In the genomic region with DNA sequence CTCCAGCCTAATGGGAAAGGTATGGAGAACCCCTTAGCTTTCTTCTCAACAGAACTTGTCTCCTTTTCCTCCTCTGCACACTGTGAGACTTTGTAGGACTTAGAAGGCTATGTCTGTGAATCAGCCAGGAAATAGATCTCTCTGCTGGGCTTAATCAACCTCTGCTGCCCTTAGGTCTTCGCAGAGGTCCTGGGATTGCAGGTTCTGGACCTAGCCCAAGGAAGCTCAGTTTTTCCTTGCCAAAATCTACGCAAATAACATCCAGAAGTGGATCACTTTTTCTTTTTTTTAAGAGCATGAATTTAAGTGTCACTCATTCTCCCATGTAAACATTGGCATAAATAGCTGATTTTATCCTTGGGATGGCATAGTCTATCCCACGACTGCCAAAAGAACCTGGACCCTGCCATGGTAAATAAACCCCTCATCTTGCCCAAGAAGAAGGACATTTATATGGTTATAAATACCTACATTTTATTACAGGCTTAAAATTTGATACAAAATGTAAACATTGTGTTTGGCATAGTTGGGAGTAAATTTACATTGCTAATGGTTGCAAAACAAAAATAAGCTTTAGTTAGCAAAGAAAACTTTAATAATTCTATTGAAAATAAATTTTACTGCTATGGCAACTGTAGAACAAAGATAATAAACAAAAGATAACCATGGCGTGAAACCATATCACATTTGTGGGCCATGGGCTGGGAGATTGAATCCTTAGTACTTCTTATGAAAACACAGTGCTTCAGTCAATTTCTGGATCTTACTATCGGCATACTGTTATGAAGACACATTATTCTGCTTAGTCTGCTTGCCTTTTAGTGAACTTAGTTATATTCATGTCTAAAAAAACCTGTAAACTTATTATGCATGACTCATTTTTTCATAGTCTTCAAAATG, we compare ENCODE assay signal across 27 cellular contexts. TPM values are rescaled to one million over a fixed set of nuclear protein-coding genes. Genes with fewer than 3 reads are reported as not detected.
A peak's percentile ranks its signal among the peaks of the same experiment; 100 is the strongest.
DNase-seq lines count a peak whose midpoint lies in the region; ATAC-seq, FAIRE-seq and TF ChIP-seq lines count a peak whose summit lies in the region.
"Had no signal": no experiment of that assay in that cellular context is flagged by ENCODE, and none has a peak within 500 bp of the region (broad histone marks: within the 10 kb centered on the region; RNA-seq: fewer than 3 reads in every experiment).

No MANE protein-coding gene starts in this region.

- no peaks in the 10 kb centered on the region for H3K9me3 Mint-ChIP-seq in type B pancreatic cell
- H3K9me3 Mint-ChIP-seq: activated naive CD4-positive, alpha-beta T cell treated with anti-CD3 and anti-CD28 coated beads, Interleukin-2, amount 50 U/mL, for 72 hours; natural killer cell treated with Interleukin-12 subunit alpha and Interleukin-12 subunit beta and Interleukin-15 and Interleukin-18, amount 100 ng/mL, for 72 hours had no signal

- TF ChIP-seq CTCF in A549 (IDR thresholded peaks at IDR 0.05), result no peak
- no peak for TF ChIP-seq CTCF in endothelial cell of umbilical vein (IDR thresholded peaks at IDR 0.05; ENCODE audit: extremely low read depth in 1 of 2, insufficient read depth in 1 of 2, low read depth in 1 of 2, low read length in 2 of 2)
- TF ChIP-seq CTCF in type B pancreatic cell (conservative IDR thresholded peaks at IDR 0.05), result no peak

- peaks cover 9% of the 10 kb centered on the region for H3K4me1 Mint-ChIP-seq in type B pancreatic cell (ENCODE audit: unreplicated experiment)

- DNase-seq in A549 (ENCODE audit: low read depth in 1 of 2, low spot score in 1 of 2) (no peak), MG63 (peak; percentile 71), endothelial cell of umbilical vein (ENCODE audit: low read depth, low spot score) (peak; percentile 66), iris pigment epithelial cell (ENCODE audit: low read depth) (peak; percentile 47), NCI-H526 (lab: John Stamatoyannopoulos, UW) (no peak), globus pallidus (ENCODE audit: low spot score) (no peak), GM23248 (no peak), type B pancreatic cell (ENCODE audit: extremely low spot score, unreplicated experiment) (no peak)
- DNase-seq: activated CD4-positive, alpha-beta T cell treated with anti-CD3 and anti-CD28 coated beads for 36 hours; cerebellar nuclear complex; effector CD4-positive, alpha-beta T cell; GDM1; mesendoderm; NCI-H1092; NCI-H2029 treated with DMSO at 0.1 percent for 48 hours; posterior cingulate gyrus; small intestine; stimulated activated naive CD4-positive, alpha-beta T cell treated with Interleukin-2 at 50 U/mL for 16 hours; SW 1271; thyroid gland had no signal

- H3F3A ChIP-seq in GM23248 (ENCODE audit: insufficient read depth), result peaks cover 15% of the 10 kb centered on the region; the same call in 1 of the 2 replicates

- H3K79me2 ChIP-seq in endothelial cell of umbilical vein (ENCODE audit: control insufficient read depth, insufficient read depth, low read length) (no peaks in the 10 kb centered on the region), GM23248 (ENCODE audit: insufficient read depth) (no peaks in the 10 kb centered on the region)

- no peak overlapping the region for H3K9ac ChIP-seq in endothelial cell of umbilical vein (replicated peaks; ENCODE audit: extremely low read depth, insufficient read depth, low read length)
- no peak overlapping the region for H3K9ac ChIP-seq in GM23248

- no peak overlapping the region for H3K4me3 Mint-ChIP-seq in type B pancreatic cell
- H3K4me3 Mint-ChIP-seq: activated CD4-positive, alpha-beta T cell treated with anti-CD3 and anti-CD28 coated beads for 36 hours; CD14-positive monocyte had no signal

- dilution Hi-C loops in endothelial cell of umbilical vein (cut with MboI; ENCODE audit: extremely low pct_ligation_motif_present, low sequenced_read_pairs), result no loop called here

- in situ Hi-C loops in GM23248 (cut with MboI), result no loop called here

- H3K4me2 ChIP-seq in A549 (peak overlapping the region; percentile 90; the same call in 2 of the 3 replicates), endothelial cell of umbilical vein (ENCODE audit: insufficient read depth, low read length) (peak overlapping the region; percentile 7), GM23248 (ENCODE audit: unreplicated experiment) (no peak overlapping the region)

- H3K9me1 ChIP-seq in endothelial cell of umbilical vein (replicated peaks; ENCODE audit: control insufficient read depth, extremely low read depth, insufficient read depth, low read length), result no peaks in the 10 kb centered on the region

- POLR2A ChIA-PET in A549 (lab: Yijun Ruan, JAX), result no interaction called here
- POLR2A ChIA-PET in endothelial cell of umbilical vein (lab: Charles Lee), result no interaction called here

- ATAC-seq in A549, result no peak
- ATAC-seq: activated CD4-positive, alpha-beta T cell treated with anti-CD3 and anti-CD28 coated beads for 36 hours; activated naive CD4-positive, alpha-beta T cell treated with anti-CD3 and anti-CD28 coated beads, Interleukin-2, amount 50 U/mL, for 72 hours; esophagus mucosa; natural killer cell treated with Interleukin-12 subunit alpha and Interleukin-12 subunit beta and Interleukin-15 and Interleukin-18, amount 100 ng/mL, for 72 hours had no signal

- intact Hi-C loops in endothelial cell of umbilical vein (cut with micrococcal nuclease), result loop anchor here (2.0 to 10.0 kb wide), 5 partner anchors 205 to 1350 kb away; partner anchors contain the start of genes ARV1, GNPAT, NTPCR and TTC13

- H3K27me3 Mint-ChIP-seq in type B pancreatic cell, result peaks cover 9% of the 10 kb centered on the region
- H3K27me3 Mint-ChIP-seq: activated CD4-positive, alpha-beta T cell treated with anti-CD3 and anti-CD28 coated beads for 36 hours; natural killer cell treated with Interleukin-12 subunit alpha and Interleukin-12 subunit beta and Interleukin-15 and Interleukin-18, amount 100 ng/mL, for 72 hours had no signal

- no peak for TF ChIP-seq RAD21 in A549 (conservative IDR thresholded peaks at IDR 0.05 in 1 of 2, IDR thresholded peaks at IDR 0.05 in 1 of 2)

- H3K9me2 ChIP-seq in GM23248 (ENCODE audit: insufficient read depth), result no peaks in the 10 kb centered on the region

- 0 out of 3 replicates have a peak, but pooled peaks cover 4% of the 10 kb centered on the region for H3K4me1 ChIP-seq in A549
- H3K4me1 ChIP-seq in endothelial cell of umbilical vein (ENCODE audit: control insufficient read depth, extremely low read depth, insufficient read depth, low read length), result peaks cover 8% of the 10 kb centered on the region
- peaks cover 13% of the 10 kb centered on the region for H3K4me1 ChIP-seq in GM23248 (ENCODE audit: insufficient read depth)
- H3K4me1 ChIP-seq: thyroid gland had no signal

- no peak for TF ChIP-seq EP300 in A549 (IDR thresholded peaks at IDR 0.05)

- H3K4me3 ChIP-seq in A549 (no peak overlapping the region), MG63 (no peak overlapping the region), endothelial cell of umbilical vein (replicated peaks in 1 of 3; ENCODE audit: insufficient read depth in 1 of 3, low read depth in 1 of 3, low read length in 3 of 3) (no peak overlapping the region), GM23248 (no peak overlapping the region)
- H3K4me3 ChIP-seq: thyroid gland had no signal

- H3K27me3 ChIP-seq in MG63 (no peaks in the 10 kb centered on the region), endothelial cell of umbilical vein (ENCODE audit: control insufficient read depth in 2 of 2, insufficient read depth in 2 of 2, low read length in 2 of 2) (peaks cover 2 to 4% of the 10 kb centered on the region in 2 experiments), GM23248 (replicated peaks; ENCODE audit: insufficient read depth) (no peaks in the 10 kb centered on the region)
- H3K27me3 ChIP-seq: thyroid gland had no signal

- H3K9me3 ChIP-seq in A549 (no peaks in the 10 kb centered on the region), MG63 (no peaks in the 10 kb centered on the region), endothelial cell of umbilical vein (replicated peaks; ENCODE audit: control insufficient read depth, insufficient read depth, low read length) (no peaks in the 10 kb centered on the region), GM23248 (ENCODE audit: low read depth) (no peaks in the 10 kb centered on the region)
- H3K9me3 ChIP-seq: thyroid gland had no signal

- no peak for FAIRE-seq in A549 (lab: Jason Lieb, UNC)
- peak; percentile 59 for FAIRE-seq in endothelial cell of umbilical vein (lab: Jason Lieb, UNC)
- FAIRE-seq: H54, keratinocyte, small intestine had no signal

- CTCF ChIA-PET in A549 (lab: Yijun Ruan, JAX), result interaction anchor here (0.7 to 2.5 kb wide), 9 partner anchors 9 to 700 kb away, joined by 3 to 9 read pairs (median 3); partner anchors contain the start of genes EXOC8 and SPRTN
- CTCF ChIA-PET in endothelial cell of umbilical vein (lab: Charles Lee), result interaction anchor here (0.8 to 1.8 kb wide), 8 partner anchors 18 to 286 kb away, joined by 3 to 12 read pairs (median 4); partner anchors contain the start of genes EXOC8 and SPRTN

- no peak overlapping the region for H3K27ac ChIP-seq in A549
- H3K27ac ChIP-seq in endothelial cell of umbilical vein (ENCODE audit: insufficient read depth, low read depth, low read length), result no peak overlapping the region
- H3K27ac ChIP-seq in GM23248, result no peak overlapping the region
- H3K27ac ChIP-seq: RWPE1, thyroid gland had no signal

- TF ChIP-seq POLR2A in A549 (IDR thresholded peaks at IDR 0.05; ENCODE audit: low read length), result no peak
- TF ChIP-seq POLR2A in endothelial cell of umbilical vein (IDR thresholded peaks at IDR 0.05; ENCODE audit: low read depth, low read length), result no peak

- H3K27ac Mint-ChIP-seq in type B pancreatic cell, result no peak overlapping the region
- H3K27ac Mint-ChIP-seq: activated CD4-positive, alpha-beta T cell treated with anti-CD3 and anti-CD28 coated beads for 36 hours; activated naive CD4-positive, alpha-beta T cell treated with anti-CD3 and anti-CD28 coated beads, Interleukin-2, amount 50 U/mL, for 72 hours; CD14-positive monocyte; natural killer cell treated with Interleukin-12 subunit alpha and Interleukin-12 subunit beta and Interleukin-15 and Interleukin-18, amount 100 ng/mL, for 72 hours had no signal

- no peaks in the 10 kb centered on the region for H3K36me3 Mint-ChIP-seq in type B pancreatic cell
- H3K36me3 Mint-ChIP-seq: activated naive CD4-positive, alpha-beta T cell treated with anti-CD3 and anti-CD28 coated beads, Interleukin-2, amount 50 U/mL, for 72 hours; CD14-positive monocyte; natural killer cell treated with Interleukin-12 subunit alpha and Interleukin-12 subunit beta and Interleukin-15 and Interleukin-18, amount 100 ng/mL, for 72 hours had no signal

- 58% methylated on average over 5 of the region's 5 CpGs for WGBS in A549 (ENCODE audit: missing lambda C conversion rate)
- WGBS in GM23248 (ENCODE audit: low coverage in 1 of 2, low lambda C conversion rate in 2 of 2, missing lambda C conversion rate in 2 of 2), 2 experiments, result 82% methylated on average over 5 of the region's 5 CpGs

- BruUV-seq in endothelial cell of umbilical vein (replicated peaks; lab: Mats Ljungman, UMichigan), result no TSS peak

- no peaks in the 10 kb centered on the region for H4K20me1 ChIP-seq in endothelial cell of umbilical vein (replicated peaks; ENCODE audit: control insufficient read depth, extremely low read depth, insufficient read depth, low read length)
- H4K20me1 ChIP-seq in GM23248 (ENCODE audit: insufficient read depth), result no peaks in the 10 kb centered on the region

- no peaks in the 10 kb centered on the region for H3K36me3 ChIP-seq in MG63
- no peaks in the 10 kb centered on the region for H3K36me3 ChIP-seq in endothelial cell of umbilical vein (ENCODE audit: control insufficient read depth in 2 of 2, extremely low read depth in 1 of 2, insufficient read depth in 2 of 2, low read length in 2 of 2)
- no peaks in the 10 kb centered on the region for H3K36me3 ChIP-seq in GM23248 (ENCODE audit: low read depth)
- H3K36me3 ChIP-seq: thyroid gland had no signal

- H2AFZ ChIP-seq in endothelial cell of umbilical vein (ENCODE audit: low read depth, low read length) (peak overlapping the region; percentile 19), GM23248 (no peak overlapping the region)

RNA-seq across cellular contexts. Expression of gene DISC1, which starts 24.6 kb away (rescaled TPM):
- 0.67 and 0.74 TPM in 2 replicates for polyA plus RNA-seq in A549 (2011; rRNA removed)
- 0.12 and 0.27 TPM in 2 replicates for polyA plus RNA-seq in A549 (2012; cell fraction: cytosol; rRNA removed)
- 0.49 and 0.60 TPM in 2 replicates for polyA plus RNA-seq in A549 (2012; cell fraction: nucleus; rRNA removed)
- 0.31 to 0.50 TPM (median 0.39 TPM) in 3 replicates for polyA plus RNA-seq in A549 (2017; fragmentation: RNase III; extraction: RNeasy Plus Mini Kit Qiagen cat#74134 plus additional on column Dnase treatment)
- polyA minus RNA-seq in A549 (2011; rRNA and poly(A)+ RNA removed), result 1.7 and 1.8 TPM in 2 replicates
- 2.8 and 3.5 TPM in 2 replicates for total RNA-seq in MG63 (2014; rRNA removed; shearing (Covaris generic); ENCODE audit: low replicate concordance)
- total RNA-seq in endothelial cell of umbilical vein, result 12.8 and 14.7 TPM in 2 replicates
- 3.1 and 3.3 TPM in 2 replicates for polyA plus RNA-seq in endothelial cell of umbilical vein
- polyA plus RNA-seq in endothelial cell of umbilical vein (2011; cell fraction: cytosol; rRNA removed), result 3.1 TPM in 2 replicates
- 10.4 and 11.1 TPM in 2 replicates for polyA plus RNA-seq in endothelial cell of umbilical vein (2011; cell fraction: nucleus; rRNA removed)
- 2.6 and 2.7 TPM in 2 replicates for polyA plus RNA-seq in endothelial cell of umbilical vein (2012)
- 17.3 and 23.6 TPM in 2 replicates for polyA minus RNA-seq in endothelial cell of umbilical vein
- not detected for polyA minus RNA-seq in endothelial cell of umbilical vein (2011; cell fraction: cytosol; rRNA and poly(A)+ RNA removed)
- 63.5 and 66.6 TPM in 2 replicates for polyA minus RNA-seq in endothelial cell of umbilical vein (2011; cell fraction: nucleus; rRNA and poly(A)+ RNA removed)
- total RNA-seq in GM23248 (2014; rRNA removed; shearing (Covaris generic)), result 1.2 and 2.0 TPM in 2 replicates
- 0.29 and 0.43 TPM in 2 replicates for polyA plus RNA-seq in GM23248 (2016; fragmentation: Nextera tagmentation; extraction: Ambion mirVana)
- 1.2 and 4.7 TPM in 2 replicates for total RNA-seq in type B pancreatic cell (ENCODE audit: low replicate concordance)

Comparison
In these comparisons a context has a peak if more than half of its experiments do, and no peak if none do; other contexts are left out.
1. DNase-seq: peak in MG63 (single experiment), endothelial cell of umbilical vein (single experiment) and iris pigment epithelial cell (single experiment); none in A549 (0 of 2), NCI-H526 (0 of 2), globus pallidus (single experiment), GM23248 (single experiment) and type B pancreatic cell (single experiment).